Comparison of ENCODE assay signal across 23 cellular contexts in the genomic region with DNA sequence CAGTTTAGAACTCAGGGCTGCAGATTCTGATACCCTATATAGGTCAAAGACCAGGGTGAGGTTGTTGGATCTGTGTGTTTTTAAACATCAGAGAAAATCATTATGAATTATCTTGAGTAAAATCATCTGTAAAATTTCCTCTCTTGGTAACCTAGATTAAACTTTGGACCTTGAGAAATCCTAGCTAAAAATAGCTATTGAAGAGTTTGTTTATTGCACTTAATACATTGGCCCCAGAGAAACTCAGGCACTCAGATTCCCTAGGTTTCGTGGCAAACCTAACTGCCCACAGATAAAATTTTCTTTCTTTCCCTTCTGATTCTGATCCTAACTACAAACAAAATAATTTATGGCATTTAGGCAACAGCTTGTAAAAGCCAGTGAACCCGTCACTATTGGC.
"Had no signal": no experiment of that assay in that cellular context is flagged by ENCODE, and none has a peak within 500 bp of the region (broad histone marks: within the 10 kb centered on the region; RNA-seq: fewer than 3 reads in every experiment).

No MANE protein-coding gene starts in this region.

- H3K4me3 ChIP-seq: heart right ventricle, lung, transverse colon, uterus had no signal

- ATAC-seq: activated T-cell treated with anti-CD3 and anti-CD28 coated beads, Interleukin-2, amount 50 U/mL, for 72 hours; effector memory CD8-positive, alpha-beta T cell; esophagus mucosa; heart right ventricle; left colon; naive thymus-derived CD8-positive, alpha-beta T cell; stimulated activated effector memory CD8-positive, alpha-beta T cell treated with anti-CD3 and anti-CD28 coated beads, Interleukin-12 subunit alpha, Interleukin-12 subunit beta, amount 100 ng/mL, for 72 hours had no signal

- H3K36me3 ChIP-seq: brain microvascular endothelial cell, heart right ventricle, transverse colon, uterus had no signal

- H3K4me1 ChIP-seq: heart right ventricle, uterus had no signal

- H3K9me3 ChIP-seq: transverse colon, uterus had no signal

- FAIRE-seq: colon, endothelial cell of umbilical vein, keratinocyte had no signal

- H3K27me3 ChIP-seq: brain microvascular endothelial cell, heart right ventricle, transverse colon, uterus had no signal

- H3K27ac ChIP-seq: brain microvascular endothelial cell, heart right ventricle, transverse colon, uterus had no signal

- DNase-seq: activated CD4-positive, alpha-beta memory T cell treated with anti-CD3 and anti-CD28 coated beads for 36 hours; activated CD4-positive, alpha-beta T cell treated with anti-CD3 and anti-CD28 coated beads for 48 hours; activated effector memory CD4-positive, alpha-beta T cell treated with Interleukin-2 at 50 U/mL for 16 hours; activated naive CD4-positive, alpha-beta T cell treated with anti-CD3 and anti-CD28 coated beads, Interleukin-2, amount 10 ng/mL, durations not matched to agents 7 days and 5 days; activated T-cell treated with anti-CD3 and anti-CD28 coated beads, Interleukin-2, amount 50 U/mL, for 72 hours; anterior cingulate cortex; brain microvascular endothelial cell; central memory CD4-positive, alpha-beta T cell; effector memory CD8-positive, alpha-beta T cell; foreskin fibroblast; heart right ventricle; left colon; naive thymus-derived CD8-positive, alpha-beta T cell; stimulated activated CD4-positive, alpha-beta T cell treated with anti-CD3 and anti-CD28 coated beads, Interleukin-2, amount 100 ng/mL, for 24 hours; SW 1271; transverse colon; uterus had no signal
